In the genomic region with DNA sequence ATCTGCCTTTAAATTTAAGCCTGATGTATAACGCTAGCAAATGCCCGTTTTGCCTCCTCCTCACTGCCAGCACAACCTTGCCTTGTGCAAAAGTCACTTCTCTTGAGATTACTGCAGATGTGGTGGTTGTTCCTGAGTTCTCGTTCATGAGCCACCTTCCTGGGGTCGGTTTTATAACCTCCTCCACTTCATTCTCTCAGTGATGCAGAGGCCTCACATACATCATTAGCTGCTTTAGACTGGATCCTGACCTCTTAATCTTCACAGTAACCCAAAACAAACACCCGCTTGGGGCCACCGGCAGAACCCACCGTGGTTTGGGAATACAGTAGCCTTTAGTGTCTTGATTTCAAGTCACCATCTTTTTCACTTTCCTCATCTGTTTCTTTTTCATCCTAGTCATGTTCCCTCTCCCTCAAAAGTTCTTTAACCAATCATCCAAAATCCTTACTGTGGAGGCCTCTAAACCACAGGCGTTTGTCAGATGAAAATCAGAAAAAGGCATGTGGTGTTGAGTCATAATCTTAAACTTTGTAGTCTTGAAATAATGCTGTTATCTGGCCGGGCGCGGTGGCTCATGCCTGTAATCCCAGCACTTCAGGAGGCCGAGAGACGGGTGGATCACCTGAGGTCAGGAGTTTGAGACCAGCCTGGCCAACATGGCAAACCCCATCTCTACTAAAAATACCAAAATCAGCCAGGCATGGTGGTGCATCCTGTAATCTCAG, we compare ENCODE assay signal across 14 cellular contexts.
DNase-seq lines count a peak whose midpoint lies in the region; TF ChIP-seq lines count a peak whose summit lies in the region.
"Had no signal": no experiment of that assay in that cellular context is flagged by ENCODE, and none has a peak within 500 bp of the region (broad histone marks: within the 10 kb centered on the region; RNA-seq: fewer than 3 reads in every experiment).

No MANE protein-coding gene starts in this region.

- DNase-seq in EH (ENCODE audit: low read depth) (peak; percentile 73), LHCN-M2 (ENCODE audit: low read depth) (peak; percentile 69), choroid plexus epithelial cell (ENCODE audit: low read depth) (peak; percentile 90), non-pigmented ciliary epithelial cell (ENCODE audit: low read depth) (peak; percentile 84), NCI-H2171 treated with DMSO at 0.1 percent for 48 hours (lab: John Stamatoyannopoulos, UW) (no peak), ACHN (no peak), GM13976 (ENCODE audit: low spot score) (no peak), inferior parietal cortex (ENCODE audit: extremely low spot score) (no peak)
- DNase-seq: activated CD4-positive, alpha-beta T cell treated with anti-CD3 and anti-CD28 coated beads for 1 hour; CD4-positive, alpha-beta T cell; midbrain; NCI-H2029; stimulated activated CD4-positive, alpha-beta T cell treated with anti-CD3 and anti-CD28 coated beads, Interleukin-4, amount 100 ng/mL, for 4 hours had no signal

- in situ Hi-C loops in ACHN (cut with HindIII; ENCODE audit: low pct_ligation_motif_present, low pct_unique_long_range_greater_than_20kb, low sequenced_read_pairs): no loop called here
- in situ Hi-C loops in GM13976 (cut with MboI; ENCODE audit: low sequenced_read_pairs, unreplicated experiment): no loop called here

- no peak for TF ChIP-seq CTCF in choroid plexus epithelial cell (conservative IDR thresholded peaks at IDR 0.05; ENCODE audit: low read depth, low read length)
- no peak for TF ChIP-seq CTCF in GM13976 (IDR thresholded peaks at IDR 0.05; ENCODE audit: borderline replicate concordance, control extremely low read depth, extremely low read depth, insufficient read depth, missing control alignments)

- H3K4me3 ChIP-seq in choroid plexus epithelial cell (ENCODE audit: low read depth, low read length): no peak overlapping the region
- H3K4me3 ChIP-seq: prostate gland had no signal

Comparison
In these comparisons a context has a peak if more than half of its experiments do, and no peak if none do; other contexts are left out.
1. DNase-seq: peak in EH (single experiment), LHCN-M2 (single experiment), choroid plexus epithelial cell (single experiment) and non-pigmented ciliary epithelial cell (single experiment); none in NCI-H2171 treated with DMSO at 0.1 percent for 48 hours (single experiment), ACHN (single experiment), GM13976 (single experiment) and inferior parietal cortex (single experiment).